15 cellular contexts compared by ENCODE assay signal in the genomic region with DNA sequence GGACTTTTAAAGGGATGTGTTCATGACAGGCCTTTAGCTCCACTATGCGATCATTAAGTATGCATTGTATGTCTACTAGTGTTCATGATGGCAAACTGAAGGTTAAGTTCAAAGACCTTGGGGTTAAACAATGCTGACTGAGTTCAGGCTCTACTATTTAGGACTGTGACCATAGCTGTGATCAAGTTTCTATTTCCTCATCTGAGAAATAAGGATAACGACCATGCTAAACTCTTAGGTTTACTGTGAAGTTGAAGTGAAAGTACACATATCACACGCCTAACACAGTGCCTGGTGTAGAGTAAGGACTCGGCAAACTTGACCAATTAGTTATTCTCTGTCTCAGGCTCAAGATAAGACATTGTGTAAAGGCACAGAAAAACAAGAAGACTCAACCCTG.
DNase-seq lines count a peak whose midpoint lies in the region; ATAC-seq, FAIRE-seq and TF ChIP-seq lines count a peak whose summit lies in the region.
"Had no signal": no experiment of that assay in that cellular context is flagged by ENCODE, and none has a peak within 500 bp of the region (broad histone marks: within the 10 kb centered on the region; RNA-seq: fewer than 3 reads in every experiment).

No MANE protein-coding gene starts in this region.

- no peak overlapping the region for H3K27ac ChIP-seq in DOHH2 (ENCODE audit: low read depth, low read length)
- H3K27ac ChIP-seq: cardiac muscle cell, neural progenitor cell had no signal

- H3K36me3 ChIP-seq in DOHH2 (ENCODE audit: control insufficient read depth, low read length) = no peaks in the 10 kb centered on the region
- H3K36me3 ChIP-seq: cardiac muscle cell, neural progenitor cell had no signal

- no peaks in the 10 kb centered on the region for H3K4me1 Mint-ChIP-seq in immature natural killer cell
- H3K4me1 Mint-ChIP-seq: neural progenitor cell had no signal

- H3K4me3 Mint-ChIP-seq in immature natural killer cell = no peak overlapping the region
- H3K4me3 Mint-ChIP-seq: neural progenitor cell; stimulated activated naive CD8-positive, alpha-beta T cell treated with anti-CD3 and anti-CD28 coated beads, Interleukin-15, Interleukin-2, amounts not matched to agents 100 ng/mL and 50 ng/mL, for 24 hours had no signal

- no peak for TF ChIP-seq CTCF in DOHH2 (IDR thresholded peaks at IDR 0.05; ENCODE audit: low read depth, low read length, poor library complexity, severe bottlenecking)

- H3K27me3 Mint-ChIP-seq in immature natural killer cell (ENCODE audit: low read depth in 3 of 3) = peaks cover 0 to 3% (median 1%) of the 10 kb centered on the region in 3 donors
- H3K27me3 Mint-ChIP-seq: stimulated activated naive CD8-positive, alpha-beta T cell treated with anti-CD3 and anti-CD28 coated beads, Interleukin-15, Interleukin-2, amounts not matched to agents 100 ng/mL and 50 ng/mL, for 24 hours had no signal

- H3K27me3 ChIP-seq in DOHH2 (ENCODE audit: control insufficient read depth, low read length) = no peaks in the 10 kb centered on the region
- H3K27me3 ChIP-seq: cardiac muscle cell, neural progenitor cell had no signal

- H3K9me3 Mint-ChIP-seq in immature natural killer cell = no peaks in the 10 kb centered on the region
- H3K9me3 Mint-ChIP-seq: neural progenitor cell; stimulated activated naive CD8-positive, alpha-beta T cell treated with anti-CD3 and anti-CD28 coated beads, Interleukin-15, Interleukin-2, amounts not matched to agents 100 ng/mL and 50 ng/mL, for 24 hours had no signal

- H3K4me2 ChIP-seq in DOHH2 (ENCODE audit: low read length) = peak overlapping the region; percentile 36
- H3K4me2 ChIP-seq: neural progenitor cell had no signal

- H3K9me2 ChIP-seq in DOHH2 (replicated peaks; ENCODE audit: control insufficient read depth, low read length) = no peaks in the 10 kb centered on the region

- H3F3A ChIP-seq in DOHH2 (ENCODE audit: control insufficient read depth, insufficient read depth) = no peaks in the 10 kb centered on the region

- no peaks in the 10 kb centered on the region for H4K20me1 ChIP-seq in DOHH2 (ENCODE audit: control insufficient read depth, insufficient read depth, low read depth, low read length)

- H3K4me3 ChIP-seq in DOHH2 (ENCODE audit: low read length) = peak overlapping the region; percentile 16
- H3K4me3 ChIP-seq: cardiac muscle cell, neural progenitor cell had no signal

- no peaks in the 10 kb centered on the region for H3K9me3 ChIP-seq in DOHH2 (ENCODE audit: control insufficient read depth, insufficient read depth, low read length)

- H3K4me1 ChIP-seq in DOHH2 (ENCODE audit: control insufficient read depth, low read length) = peaks cover 28% of the 10 kb centered on the region
- H3K4me1 ChIP-seq: neural progenitor cell had no signal

- no peaks in the 10 kb centered on the region for H3K79me2 ChIP-seq in DOHH2 (ENCODE audit: control insufficient read depth, low read length)

- ATAC-seq in GM19023 (IDR thresholded peaks at IDR 0.05; ENCODE audit: unreplicated experiment) (peak; percentile 65), HG03280 (IDR thresholded peaks at IDR 0.05; ENCODE audit: unreplicated experiment) (peak; percentile 71)

- FAIRE-seq in H54 (lab: Jason Lieb, UNC) = peak; percentile 50
- FAIRE-seq: islet of Langerhans had no signal

- DNase-seq in H54 (ENCODE audit: insufficient read length, low spot score) = no peak
- DNase-seq in immature natural killer cell = no peak
- DNase-seq in SKM-1 treated with dmso at 0.1 percent for 144 hours (lab: John Stamatoyannopoulos, UW; ENCODE audit: unreplicated experiment) = no peak
- DNase-seq in HT-29 (ENCODE audit: low spot score) = no peak
- DNase-seq in activated CD8-positive, alpha-beta memory T cell treated with anti-CD3 and anti-CD28 coated beads, Interleukin-2, amount 50 U/mL, for 4 hours = no peak
- DNase-seq: activated T-cell treated with anti-CD3 and anti-CD28 coated beads, Interleukin-2, amount 50 U/mL, for 48 hours; NCI-H1417; OCI-M1 had no signal

- no peak overlapping the region for H3K27ac Mint-ChIP-seq in immature natural killer cell
- H3K27ac Mint-ChIP-seq: neural progenitor cell; stimulated activated naive CD8-positive, alpha-beta T cell treated with anti-CD3 and anti-CD28 coated beads, Interleukin-15, Interleukin-2, amounts not matched to agents 100 ng/mL and 50 ng/mL, for 24 hours had no signal

- no peak for TF ChIP-seq POLR2A in H54 (IDR thresholded peaks at IDR 0.05; ENCODE audit: low read depth, low read length)

- H3K36me3 Mint-ChIP-seq in immature natural killer cell = peaks cover 0 to 5% (median 3%) of the 10 kb centered on the region in 3 donors
- H3K36me3 Mint-ChIP-seq: neural progenitor cell had no signal
